25 cellular contexts compared by ENCODE assay signal in the genomic region with DNA sequence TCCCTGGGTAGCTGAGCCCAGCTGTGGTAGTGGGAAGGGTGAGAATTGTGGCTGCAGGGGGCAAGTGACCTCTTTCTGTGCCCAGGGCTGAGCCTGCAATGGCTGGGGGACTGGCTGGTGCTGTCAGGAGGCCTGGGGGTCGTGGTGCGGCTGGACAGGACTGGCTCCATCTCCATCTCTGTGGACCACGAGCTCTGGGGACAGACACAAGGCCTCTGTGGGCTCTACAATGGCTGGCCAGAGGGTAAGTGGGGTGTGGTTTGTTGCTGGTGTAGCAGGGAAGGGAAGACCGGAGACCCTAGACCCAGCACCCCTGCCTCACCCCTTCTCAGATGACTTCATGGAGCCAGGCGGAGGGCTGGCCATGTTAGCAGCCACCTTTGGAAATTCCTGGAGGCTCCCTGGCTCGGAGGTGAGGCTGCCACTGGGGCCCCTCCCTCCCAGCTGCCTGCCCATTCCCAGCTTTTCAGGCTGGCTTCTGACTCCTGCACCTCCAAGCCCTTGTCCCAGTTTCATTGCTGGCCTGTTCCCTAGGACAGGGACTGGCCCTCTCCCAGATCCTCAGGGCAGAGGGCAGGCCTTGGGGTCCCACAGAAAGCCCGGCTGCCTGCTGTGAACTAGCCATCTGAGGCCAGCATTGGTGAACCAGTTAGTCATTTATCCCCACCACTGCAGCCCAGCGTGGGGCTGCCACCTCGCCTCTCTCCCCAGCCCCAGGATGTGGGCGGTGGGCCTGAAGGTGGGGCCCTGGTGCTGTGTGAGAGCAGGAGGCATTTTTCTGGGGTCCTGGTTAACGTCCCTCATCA. TPM values are rescaled to one million over a fixed set of nuclear protein-coding genes. Genes with fewer than 3 reads are reported as not detected.
"Had no signal": no experiment of that assay in that cellular context is flagged by ENCODE, and none has a peak within 500 bp of the region (broad histone marks: within the 10 kb centered on the region; RNA-seq: fewer than 3 reads in every experiment).

No MANE protein-coding gene starts in this region.

- H3K27me3 ChIP-seq: breast epithelium, colonic mucosa, ovary had no signal

- H3K4me1 ChIP-seq: breast epithelium, colonic mucosa had no signal

- H3K4me3 ChIP-seq: breast epithelium, colonic mucosa, ovary, skin epidermis, stomach, tibial artery had no signal

- H3K27ac Mint-ChIP-seq: activated CD4-positive, alpha-beta memory T cell treated with anti-CD3 and anti-CD28 coated beads for 36 hours; activated CD4-positive, alpha-beta T cell treated with anti-CD3 and anti-CD28 coated beads, Interleukin-2, amount 10 ng/mL, durations not matched to agents 24 days and 14 days; activated T-cell treated with anti-CD3 and anti-CD28 coated beads, Interleukin-2, amount 50 U/mL, for 24 hours; stimulated activated memory B cell treated with anti-CD40 and anti-IgM and Interleukin-4, amounts not matched to agents 10 μg/mL and 1 μg/mL and 100 μg/mL, for 72 hours had no signal

- H3K36me3 ChIP-seq: breast epithelium, colonic mucosa, ovary, stomach, tibial artery had no signal

- H3K9me3 ChIP-seq: breast epithelium, colonic mucosa, ovary, stomach, tibial artery had no signal

- H3K27ac ChIP-seq: breast epithelium, colonic mucosa, ovary, skin epidermis, stomach, tibial artery had no signal

- ATAC-seq: left colon; naive thymus-derived CD8-positive, alpha-beta T cell; sciatic nerve; stimulated activated memory B cell treated with anti-CD40 and anti-IgM and Interleukin-4, amounts not matched to agents 10 μg/mL and 1 μg/mL and 100 μg/mL, for 72 hours had no signal

- H3K9me3 Mint-ChIP-seq: activated CD4-positive, alpha-beta memory T cell treated with anti-CD3 and anti-CD28 coated beads for 36 hours; activated CD4-positive, alpha-beta T cell treated with anti-CD3 and anti-CD28 coated beads, Interleukin-2, amount 10 ng/mL, durations not matched to agents 24 days and 14 days; activated T-cell treated with anti-CD3 and anti-CD28 coated beads, Interleukin-2, amount 50 U/mL, for 24 hours; naive thymus-derived CD8-positive, alpha-beta T cell; stimulated activated memory B cell treated with anti-CD40 and anti-IgM and Interleukin-4, amounts not matched to agents 10 μg/mL and 1 μg/mL and 100 μg/mL, for 72 hours had no signal

- H3K27me3 Mint-ChIP-seq: naive thymus-derived CD8-positive, alpha-beta T cell; stimulated activated memory B cell treated with anti-CD40 and anti-IgM and Interleukin-4, amounts not matched to agents 10 μg/mL and 1 μg/mL and 100 μg/mL, for 72 hours had no signal

- H3K4me3 Mint-ChIP-seq: activated CD4-positive, alpha-beta memory T cell treated with anti-CD3 and anti-CD28 coated beads for 36 hours; activated CD4-positive, alpha-beta T cell treated with anti-CD3 and anti-CD28 coated beads, Interleukin-2, amount 10 ng/mL, durations not matched to agents 24 days and 14 days; activated T-cell treated with anti-CD3 and anti-CD28 coated beads, Interleukin-2, amount 50 U/mL, for 24 hours; naive thymus-derived CD8-positive, alpha-beta T cell; stimulated activated memory B cell treated with anti-CD40 and anti-IgM and Interleukin-4, amounts not matched to agents 10 μg/mL and 1 μg/mL and 100 μg/mL, for 72 hours had no signal

- DNase-seq: activated CD4-positive, alpha-beta memory T cell treated with anti-CD3 and anti-CD28 coated beads for 36 hours; activated CD4-positive, alpha-beta T cell treated with anti-CD3 and anti-CD28 coated beads, Interleukin-2, amount 10 ng/mL, durations not matched to agents 24 days and 14 days; activated CD4-positive, CD25-positive, alpha-beta regulatory T cell treated with anti-CD3 and anti-CD28 coated beads, Interleukin-2, amount 50 U/mL, for 72 hours; activated CD8-positive, alpha-beta memory T cell treated with anti-CD3 and anti-CD28 coated beads, Interleukin-2, amount 50 U/mL, for 48 hours; activated gamma-delta T cell; activated naive CD4-positive, alpha-beta T cell treated with anti-CD3 and anti-CD28 coated beads, Interleukin-2, amount 50 U/mL, for 16 hours; activated T-cell treated with anti-CD3 and anti-CD28 coated beads, Interleukin-2, amount 50 U/mL, for 24 hours; colonic mucosa; effector CD8-positive, alpha-beta T cell; hippocampal formation; left colon; mesenchymal stem cell; naive thymus-derived CD8-positive, alpha-beta T cell; stimulated activated CD4-positive, alpha-beta T cell treated with anti-CD3 and anti-CD28 coated beads, Interleukin-1b, Interleukin-23, amount 100 ng/mL, for 48 hours; stimulated activated CD4-positive, alpha-beta T cell treated with anti-CD3 and anti-CD28 coated beads, Interleukin-4, amount 100 ng/mL, for 4 hours; stimulated activated CD8-positive, alpha-beta memory T cell treated with anti-CD3 and anti-CD28 coated beads, Interleukin-4, amount 100 ng/mL, for 48 hours; stomach; T-helper 2 cell; tibial artery had no signal

- H3K4me1 Mint-ChIP-seq: activated CD4-positive, alpha-beta T cell treated with anti-CD3 and anti-CD28 coated beads, Interleukin-2, amount 10 ng/mL, durations not matched to agents 24 days and 14 days had no signal

- H3K36me3 Mint-ChIP-seq: activated CD4-positive, alpha-beta memory T cell treated with anti-CD3 and anti-CD28 coated beads for 36 hours; naive thymus-derived CD8-positive, alpha-beta T cell; stimulated activated memory B cell treated with anti-CD40 and anti-IgM and Interleukin-4, amounts not matched to agents 10 μg/mL and 1 μg/mL and 100 μg/mL, for 72 hours had no signal

RNA-seq across cellular contexts. Expression of gene ZNF467, which starts 5.5 kb away (rescaled TPM):
- total RNA-seq: activated CD8-positive, alpha-beta memory T cell treated with anti-CD3 and anti-CD28 coated beads for 36 hours had no signal
